14 cellular contexts compared by ENCODE assay signal in genomic region chr3:127014536-127015281, GRCh38. TPM values are rescaled to one million over a fixed set of nuclear protein-coding genes. Genes with fewer than 3 reads are reported as not detected.
DNase-seq lines count a peak whose midpoint lies in the region; ATAC-seq, FAIRE-seq and TF ChIP-seq lines count a peak whose summit lies in the region.
"Had no signal": no experiment of that assay in that cellular context is flagged by ENCODE, and none has a peak within 500 bp of the region (broad histone marks: within the 10 kb centered on the region; RNA-seq: fewer than 3 reads in every experiment).

No MANE protein-coding gene starts in this region.

- no peak for FAIRE-seq in small intestine (lab: Jason Lieb, UNC)
- FAIRE-seq: G401.6, H54, pancreas had no signal

- WGBS in small intestine, 3 donors: 88 to 91% (median 90%) methylated on average over 33 to 35 of the region's 35 CpGs

- no peaks in the 10 kb centered on the region for H3K9me3 Mint-ChIP-seq in GM23338
- H3K9me3 Mint-ChIP-seq in neural progenitor cell: no peaks in the 10 kb centered on the region
- H3K9me3 Mint-ChIP-seq in endothelial cell (ENCODE audit: unreplicated experiment): no peaks in the 10 kb centered on the region
- H3K9me3 Mint-ChIP-seq: CD14-positive monocyte had no signal

- peak; percentile 42 for ATAC-seq in GM19023 (IDR thresholded peaks at IDR 0.05; ENCODE audit: unreplicated experiment)
- ATAC-seq in GM23338: peak; percentile 11; the same call in 1 of the 3 replicates
- peak; percentile 11 for ATAC-seq in HG03442 (IDR thresholded peaks at IDR 0.05; ENCODE audit: unreplicated experiment)
- ATAC-seq: pancreas had no signal

- H3F3A ChIP-seq in GM23338 (replicated peaks; ENCODE audit: low read depth): no peaks in the 10 kb centered on the region
- no peaks in the 10 kb centered on the region for H3F3A ChIP-seq in neural progenitor cell (ENCODE audit: low read depth)

- H3K36me3 Mint-ChIP-seq in GM23338 (ENCODE audit: low read depth): peaks cover 24% of the 10 kb centered on the region
- peaks cover 10% of the 10 kb centered on the region for H3K36me3 Mint-ChIP-seq in neural progenitor cell
- H3K36me3 Mint-ChIP-seq in endothelial cell (ENCODE audit: low read depth, unreplicated experiment): peaks cover 5% of the 10 kb centered on the region
- H3K36me3 Mint-ChIP-seq: CD14-positive monocyte had no signal

- H3K36me3 ChIP-seq in GM23338 (ENCODE audit: insufficient read depth) (no peaks in the 10 kb centered on the region), neural progenitor cell (no peaks in the 10 kb centered on the region), small intestine (ENCODE audit: control insufficient read depth in 2 of 2, insufficient read depth in 2 of 2, low read length in 2 of 2) (peaks cover 3% of the 10 kb centered on the region in 2 donors)

- H3K27me3 Mint-ChIP-seq in GM23338 (ENCODE audit: insufficient read depth, low read depth, poor library complexity): peaks cover 8% of the 10 kb centered on the region
- no peaks in the 10 kb centered on the region for H3K27me3 Mint-ChIP-seq in neural progenitor cell (ENCODE audit: insufficient read depth, low read depth)
- H3K27me3 Mint-ChIP-seq in endothelial cell (ENCODE audit: unreplicated experiment): peaks cover 5% of the 10 kb centered on the region

- no peaks in the 10 kb centered on the region for H3K9me2 ChIP-seq in GM23338 (ENCODE audit: insufficient read depth)

- H3K27ac ChIP-seq in GM23338 (ENCODE audit: low read depth) (no peak overlapping the region), neural progenitor cell (no peak overlapping the region), small intestine (ENCODE audit: low read depth in 1 of 2, low read length in 1 of 2) (no peak overlapping the region)
- H3K27ac ChIP-seq: pancreas had no signal

- DNase-seq in GM23338 (ENCODE audit: low spot score): no peak
- DNase-seq in neural progenitor cell (ENCODE audit: low spot score): no peak
- DNase-seq in small intestine: no peak
- no peak for DNase-seq in NCI-H146 (lab: John Stamatoyannopoulos, UW)
- DNase-seq in NCI-H1105 treated with DMSO at 0.1 percent for 48 hours (lab: John Stamatoyannopoulos, UW): no peak
- DNase-seq in endothelial cell (ENCODE audit: low spot score): no peak
- DNase-seq: NCI-H2029 treated with DMSO at 0.1 percent for 48 hours; pancreas; stimulated activated CD4-positive, alpha-beta T cell treated with anti-CD3 and anti-CD28 coated beads, Interleukin-12 subunit alpha, Interleukin-12 subunit beta, amount 100 ng/mL, for 4 hours had no signal

- no peaks in the 10 kb centered on the region for H3K79me2 ChIP-seq in GM23338 (replicated peaks; ENCODE audit: insufficient read depth)
- no peaks in the 10 kb centered on the region for H3K79me2 ChIP-seq in neural progenitor cell (ENCODE audit: low read depth)

- H2AFZ ChIP-seq in GM23338: no peak overlapping the region
- no peak overlapping the region for H2AFZ ChIP-seq in neural progenitor cell (replicated peaks)

- H3K27me3 ChIP-seq in GM23338 (ENCODE audit: insufficient read depth) (no peaks in the 10 kb centered on the region), neural progenitor cell (no peaks in the 10 kb centered on the region), small intestine (ENCODE audit: control insufficient read depth in 2 of 2, insufficient read depth in 2 of 2, low read length in 2 of 2) (no peaks in the 10 kb centered on the region)
- H3K27me3 ChIP-seq: pancreas had no signal

- H3K4me3 Mint-ChIP-seq in GM23338: no peak overlapping the region
- peak overlapping the region; percentile 35 for H3K4me3 Mint-ChIP-seq in neural progenitor cell
- H3K4me3 Mint-ChIP-seq in endothelial cell (ENCODE audit: unreplicated experiment): no peak overlapping the region
- H3K4me3 Mint-ChIP-seq: CD14-positive monocyte had no signal

- no peaks in the 10 kb centered on the region for H3K9me3 ChIP-seq in neural progenitor cell (ENCODE audit: low read depth)
- H3K9me3 ChIP-seq in small intestine (ENCODE audit: control insufficient read depth, low read depth): no peaks in the 10 kb centered on the region
- H3K9me3 ChIP-seq: pancreas had no signal

- H3K4me1 Mint-ChIP-seq in GM23338: peaks cover under 1% of the 10 kb centered on the region; the same call in 1 of the 3 replicates
- H3K4me1 Mint-ChIP-seq in neural progenitor cell: peaks cover 29% of the 10 kb centered on the region
- no peaks in the 10 kb centered on the region for H3K4me1 Mint-ChIP-seq in endothelial cell (ENCODE audit: unreplicated experiment)
- H3K4me1 Mint-ChIP-seq: CD14-positive monocyte had no signal

- no peak overlapping the region for H3K9ac ChIP-seq in neural progenitor cell

- H3K4me1 ChIP-seq in GM23338 (ENCODE audit: insufficient read depth): no peaks in the 10 kb centered on the region
- H3K4me1 ChIP-seq in neural progenitor cell: no peaks in the 10 kb centered on the region
- H3K4me1 ChIP-seq in small intestine (ENCODE audit: control insufficient read depth in 2 of 2, insufficient read depth in 1 of 2, low read depth in 1 of 2, low read length in 1 of 2): no peaks in the 10 kb centered on the region
- H3K4me1 ChIP-seq: pancreas had no signal

- TF ChIP-seq CTCF in GM23338 (conservative IDR thresholded peaks at IDR 0.05; ENCODE audit: low read depth in 2 of 2) (no peak), neural progenitor cell (IDR thresholded peaks at IDR 0.05) (no peak), endothelial cell (IDR thresholded peaks at IDR 0.05; ENCODE audit: unreplicated experiment) (no peak)

- H3K4me2 ChIP-seq in GM23338 (no peak overlapping the region), neural progenitor cell (no peak overlapping the region)

- H3K4me3 ChIP-seq in GM23338: no peak overlapping the region
- no peak overlapping the region for H3K4me3 ChIP-seq in neural progenitor cell
- H3K4me3 ChIP-seq in small intestine (ENCODE audit: low read depth in 1 of 2, low read length in 2 of 2): no peak overlapping the region
- H3K4me3 ChIP-seq: pancreas had no signal

- no peaks in the 10 kb centered on the region; the same call in 1 of the 2 replicates for H4K20me1 ChIP-seq in GM23338 (replicated peaks; ENCODE audit: insufficient read depth)
- peaks cover 35% of the 10 kb centered on the region for H4K20me1 ChIP-seq in neural progenitor cell (ENCODE audit: low read depth)

- no peak overlapping the region; the same call in 1 of the 2 replicates for H3K27ac Mint-ChIP-seq in GM23338
- H3K27ac Mint-ChIP-seq in neural progenitor cell: peak overlapping the region; percentile 91
- no peak overlapping the region for H3K27ac Mint-ChIP-seq in endothelial cell (ENCODE audit: unreplicated experiment)
- H3K27ac Mint-ChIP-seq: CD14-positive monocyte had no signal

TF ChIP-seq in GM23338, 12 proteins besides CTCF, POLR2A, EP300 and RAD21 (continues in another document):
- TF ChIP-seq EZH2 (IDR thresholded peaks at IDR 0.05; ENCODE audit: low read depth, unreplicated experiment) (no peak), ZNF331 (CRISPR knock-in tag; IDR thresholded peaks at IDR 0.05; ENCODE audit: low read depth) (no peak), POLR2AphosphoS5 (IDR thresholded peaks at IDR 0.05; ENCODE audit: low read depth) (no peak), REST (IDR thresholded peaks at IDR 0.05; ENCODE audit: unreplicated experiment) (no peak)

RNA-seq across cellular contexts. Expression of gene PLXNA1, which starts 31.8 kb away (rescaled TPM):
- 73.5 and 80.2 TPM in 2 replicates for total RNA-seq in GM23338 (2014; rRNA removed; shearing (Covaris generic))
- 10.6 and 11.0 TPM in 2 replicates for polyA plus RNA-seq in GM23338 (2016; fragmentation: Nextera tagmentation; extraction: Ambion mirVana)
- 34.7 and 89.1 TPM in 2 replicates for total RNA-seq in neural progenitor cell (ENCODE audit: low replicate concordance)
- polyA plus RNA-seq in small intestine: 1 to 10 TPM; 1.4 to 8.0 (median 4.7) TPM
- 31.8 TPM for total RNA-seq in endothelial cell (ENCODE audit: unreplicated experiment)
- polyA plus RNA-seq: CD14-positive monocyte had no signal
